9 cellular contexts compared by ENCODE assay signal in the genomic region with DNA sequence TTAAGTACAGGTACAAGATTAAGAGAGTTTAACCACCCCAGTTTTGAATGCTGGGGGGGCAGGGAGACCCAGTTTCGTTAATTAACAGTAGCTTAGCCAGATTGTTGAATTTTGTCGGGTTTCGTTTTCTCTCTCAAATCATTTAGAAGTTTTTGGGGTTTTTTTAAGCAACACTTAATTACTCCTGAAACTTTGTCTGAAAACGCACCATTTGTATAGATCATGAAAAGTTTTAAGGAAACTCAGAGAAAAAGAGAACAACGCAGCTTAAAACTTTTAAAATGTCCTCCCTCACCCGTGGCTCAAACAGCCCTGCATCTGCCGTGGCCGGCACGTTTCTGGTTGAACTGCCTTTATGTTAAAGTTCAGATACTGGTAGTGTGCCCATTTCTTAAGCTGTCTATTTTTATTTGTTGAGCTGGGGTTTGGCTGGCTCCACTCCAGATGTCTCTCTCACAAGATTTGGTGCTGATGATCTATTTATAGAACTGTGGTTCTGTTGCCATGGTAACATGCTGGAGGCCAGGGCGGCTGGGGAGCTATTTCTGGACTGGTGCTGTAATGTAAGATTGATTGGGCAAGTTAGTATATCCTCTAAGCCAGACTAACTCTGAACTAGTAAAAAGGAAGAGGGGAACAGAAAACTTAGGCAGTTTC. TPM values are rescaled to one million over a fixed set of nuclear protein-coding genes. Genes with fewer than 3 reads are reported as not detected.
DNase-seq lines count a peak whose midpoint lies in the region; ATAC-seq, FAIRE-seq and TF ChIP-seq lines count a peak whose summit lies in the region.
"Had no signal": no experiment of that assay in that cellular context is flagged by ENCODE, and none has a peak within 500 bp of the region (broad histone marks: within the 10 kb centered on the region; RNA-seq: fewer than 3 reads in every experiment).

No MANE protein-coding gene starts in this region.

- H4K20me1 ChIP-seq in HCT116 (ENCODE audit: insufficient read depth) (peaks cover 10% of the 10 kb centered on the region; the same call in 1 of the 2 replicates), K562 (replicated peaks; ENCODE audit: control insufficient read depth, insufficient read depth, low read length) (peaks cover 6% of the 10 kb centered on the region; the same call in 1 of the 2 replicates), hepatocyte (ENCODE audit: insufficient read depth, poor library complexity, severe bottlenecking) (peaks cover 44% of the 10 kb centered on the region)

- ATAC-seq in HCT116 (peak; percentile 42; the same call in 1 of the 2 replicates), K562 (peak; percentile 59)

- H3K4me3 ChIP-seq in HCT116 (replicated peaks in 1 of 2; ENCODE audit: low read depth in 1 of 2, low read length in 2 of 2), result no peak overlapping the region
- no peak overlapping the region for H3K4me3 ChIP-seq in MG63
- H3K4me3 ChIP-seq in K562, result no peak overlapping the region
- H3K4me3 ChIP-seq in hepatocyte, result no peak overlapping the region
- peak overlapping the region in 2 of 4 donors; percentile 19 to 24 for H3K4me3 ChIP-seq in sigmoid colon

- CTCF ChIA-PET in HCT116 (lab: Charles Lee) (no interaction called here), K562 (lab: Yijun Ruan, JAX; ENCODE audit: low intra/inter-chr PET ratio) (no interaction called here)

- POLR2A ChIA-PET in HCT116 (lab: Charles Lee), result interaction anchor here (1.0 kb wide), 1 partner anchor 10 kb away, joined by 4 read pairs; no protein-coding TSS in a partner anchor
- POLR2A ChIA-PET in K562 (lab: Yijun Ruan, JAX), result interaction anchor here (0.5 to 2.0 kb wide), 4 partner anchors 9 to 484 kb away, joined by 4 to 9 read pairs (median 6); no protein-coding TSS in a partner anchor

- H2AFZ ChIP-seq in HCT116 (ENCODE audit: low read depth, low read length, poor library complexity, severe bottlenecking) (no peak overlapping the region), K562 (ENCODE audit: low read depth, low read length) (no peak overlapping the region), hepatocyte (no peak overlapping the region)

- TF ChIP-seq CTCF in HCT116 (IDR thresholded peaks at IDR 0.05 in 2 of 3, conservative IDR thresholded peaks at IDR 0.05 in 1 of 3; ENCODE audit: borderline replicate concordance in 1 of 3, insufficient read depth in 1 of 3, low read depth in 2 of 3, low read length in 2 of 3) (no peak), K562 (IDR thresholded peaks at IDR 0.05 in 2 of 3, conservative IDR thresholded peaks at IDR 0.05 in 1 of 3; ENCODE audit: insufficient read depth in 2 of 3, low read depth in 1 of 3, low read length in 3 of 3) (no peak), hepatocyte (IDR thresholded peaks at IDR 0.05; ENCODE audit: poor library complexity) (no peak), sigmoid colon (IDR thresholded peaks at IDR 0.05) (no peak)

- intact Hi-C loops in HCT116 (cut with micrococcal nuclease) (loop anchor here (10.0 kb wide), 1 partner anchor 77 kb away; the partner anchor contains the start of gene NELFCD), K562 (cut with micrococcal nuclease) (no loop called here), sigmoid colon (cut with DNase I) (loop anchor here (2.0 to 5.0 kb wide), 2 partner anchors 55 to 73 kb away; partner anchors contain the start of gene NELFCD)

- DNase-seq in DMS53 (lab: John Stamatoyannopoulos, UW) (peak; percentile 64), DMS53 treated with DMSO at 0.1 percent for 48 hours (lab: John Stamatoyannopoulos, UW; ENCODE audit: unreplicated experiment) (no peak), HCT116 (ENCODE audit: low read depth, low spot score) (no peak), MG63 (peak; percentile 85), SKM-1 treated with dmso at 0.1 percent for 144 hours (lab: John Stamatoyannopoulos, UW; ENCODE audit: unreplicated experiment) (peak; percentile 99), K562 (ENCODE audit: extremely low read depth in 1 of 4, low spot score in 3 of 4) (peak; percentile 51 to 88 (median 68)), hepatocyte (ENCODE audit: low spot score) (peak; percentile 94), sigmoid colon (peak; percentile 97)

- TF ChIP-seq RAD21 in HCT116 (IDR thresholded peaks at IDR 0.05; ENCODE audit: low read depth) (no peak), K562 (CRISPR knock-in tag; conservative IDR thresholded peaks at IDR 0.05 in 1 of 2, IDR thresholded peaks at IDR 0.05 in 1 of 2) (no peak)

- H3K36me3 ChIP-seq in HCT116 (ENCODE audit: control insufficient read depth in 1 of 2, insufficient read depth in 2 of 2, low read length in 2 of 2) (peaks cover 61 to 78% of the 10 kb centered on the region in 2 experiments), MG63 (peaks cover 91% of the 10 kb centered on the region), K562 (ENCODE audit: control insufficient read depth, insufficient read depth, low read length) (peaks cover 85% of the 10 kb centered on the region), hepatocyte (replicated peaks; ENCODE audit: insufficient read depth, low read depth) (peaks cover 16% of the 10 kb centered on the region), sigmoid colon (peaks cover 23 to 79% (median 52%) of the 10 kb centered on the region in 4 donors)

- RAD21 ChIA-PET in HCT116 (lab: Charles Lee; ENCODE audit: low non-redundant PET in 1 of 2, low total read pairs in 2 of 2, uncharacterized antibody in 2 of 2, unreplicated experiment in 2 of 2), result no interaction called here

- H3K9me2 ChIP-seq in HCT116 (ENCODE audit: insufficient read depth), result no peaks in the 10 kb centered on the region
- no peaks in the 10 kb centered on the region for H3K9me2 ChIP-seq in hepatocyte (replicated peaks; ENCODE audit: insufficient read depth)

- H3K9me1 ChIP-seq in K562 (ENCODE audit: control insufficient read depth, insufficient read depth, low read length), result no peaks in the 10 kb centered on the region

- TF ChIP-seq EP300 in K562 (IDR thresholded peaks at IDR 0.05; ENCODE audit: low read length) (0 out of 2 replicates have a peak, but pooled peaks have one; percentile 25), sigmoid colon (IDR thresholded peaks at IDR 0.05) (peak in 2 of 4 donors; percentile 60 to 78)

- H3K9me3 ChIP-seq in HCT116 (ENCODE audit: control insufficient read depth in 1 of 2, insufficient read depth in 1 of 2, low read depth in 1 of 2, low read length in 2 of 2), result no peaks in the 10 kb centered on the region
- H3K9me3 ChIP-seq in MG63, result no peaks in the 10 kb centered on the region
- H3K9me3 ChIP-seq in K562 (replicated peaks; ENCODE audit: control insufficient read depth, insufficient read depth, low read depth, low read length), result no peaks in the 10 kb centered on the region
- H3K9me3 ChIP-seq in hepatocyte (ENCODE audit: low read depth), result no peaks in the 10 kb centered on the region
- no peaks in the 10 kb centered on the region for H3K9me3 ChIP-seq in sigmoid colon

- in situ Hi-C loops in K562 (cut with MboI), result no loop called here

- no peaks in the 10 kb centered on the region for H3K27me3 ChIP-seq in HCT116 (ENCODE audit: insufficient read depth, low read length)
- H3K27me3 ChIP-seq in MG63, result no peaks in the 10 kb centered on the region
- H3K27me3 ChIP-seq in K562 (ENCODE audit: control insufficient read depth in 2 of 2, insufficient read depth in 2 of 2, low read length in 2 of 2), result no peaks in the 10 kb centered on the region; a peak in 1 of 5 replicates
- no peaks in the 10 kb centered on the region for H3K27me3 ChIP-seq in hepatocyte
- no peaks in the 10 kb centered on the region for H3K27me3 ChIP-seq in sigmoid colon

- H3K27ac ChIP-seq in HCT116 (ENCODE audit: low read depth, low read length) (peak overlapping the region; percentile 29; the same call in 1 of the 2 replicates), K562 (ENCODE audit: extremely low read depth, low read depth, low read length) (peak overlapping the region; percentile 44; the same call in 1 of the 3 replicates), hepatocyte (peak overlapping the region; percentile 76), sigmoid colon (peak overlapping the region; percentile 72 to 82 (median 79))

- no peak overlapping the region for H3K9ac ChIP-seq in HCT116 (ENCODE audit: low read length)
- H3K9ac ChIP-seq in K562 (ENCODE audit: insufficient read depth in 1 of 2, low read depth in 2 of 2, low read length in 2 of 2), result 0 out of 4 replicates have a peak overlapping the region, but pooled peaks of 1 of the 2 experiments have one; percentile 15

- no peak for TF ChIP-seq POLR2A in HCT116 (IDR thresholded peaks at IDR 0.05; ENCODE audit: borderline replicate concordance, extremely low read depth, insufficient read depth, insufficient read length)
- no peak for TF ChIP-seq POLR2A in K562 (conservative IDR thresholded peaks at IDR 0.05)
- no peak for TF ChIP-seq POLR2A in sigmoid colon (IDR thresholded peaks at IDR 0.05)

- peak; percentile 78 for FAIRE-seq in K562 (lab: Jason Lieb, UNC)
- FAIRE-seq: A204.1 had no signal

- H3K79me2 ChIP-seq in HCT116 (ENCODE audit: insufficient read depth, low read length) (peaks cover 40% of the 10 kb centered on the region), K562 (ENCODE audit: control insufficient read depth, insufficient read depth, low read length) (0 out of 3 replicates have a peak, but pooled peaks cover 3% of the 10 kb centered on the region), hepatocyte (peaks cover 49% of the 10 kb centered on the region)

- BruUV-seq in HCT116 (replicated peaks; lab: Mats Ljungman, UMichigan), result no TSS peak
- no TSS peak for BruUV-seq in K562 (replicated peaks; lab: Mats Ljungman, UMichigan)

- peaks cover 18 to 20% of the 10 kb centered on the region in 2 experiments for H3K4me1 ChIP-seq in HCT116 (ENCODE audit: control insufficient read depth in 1 of 2, insufficient read depth in 2 of 2, low read length in 2 of 2)
- H3K4me1 ChIP-seq in K562 (replicated peaks in 1 of 2; ENCODE audit: control insufficient read depth in 2 of 2, insufficient read depth in 2 of 2, low read length in 2 of 2), result peaks cover 5 to 19% of the 10 kb centered on the region in 2 experiments; a peak in 4 of 5 replicates
- peaks cover 18% of the 10 kb centered on the region for H3K4me1 ChIP-seq in hepatocyte (ENCODE audit: insufficient read depth)
- H3K4me1 ChIP-seq in sigmoid colon, result peaks cover 0 to 48% (median 36%) of the 10 kb centered on the region in 4 donors

- WGBS in K562 (ENCODE audit: insufficient coverage, low coverage, missing lambda C conversion rate), result 45% methylated on average over 10 of the region's 10 CpGs
- 46% methylated on average over 10 of the region's 10 CpGs for whole genome bisulfite sequencing in hepatocyte (ENCODE audit: low lambda C conversion rate, missing lambda C conversion rate)
- WGBS in sigmoid colon, 2 donors, result 16 to 29% methylated on average over 10 of the region's 10 CpGs

- H3K4me2 ChIP-seq in HCT116 (ENCODE audit: low read length), result peak overlapping the region; percentile 49
- H3K4me2 ChIP-seq in K562 (ENCODE audit: insufficient read depth, low read length), result 0 out of 2 replicates have a peak overlapping the region, but pooled peaks have one; percentile 45
- peak overlapping the region; percentile 46 for H3K4me2 ChIP-seq in hepatocyte

RNA-seq across cellular contexts. Expression of gene GNAS, which starts 55.1 kb away (rescaled TPM):
- total RNA-seq in HCT116 (2021; ENCODE audit: unreplicated experiment) (699 TPM), K562 (2014; rRNA removed) (266 and 294 TPM in 2 replicates), K562 (2014; rRNA removed; fragmentation: Illumina TruSeq; extraction: Trizol) (212 and 224 TPM in 2 replicates), K562 (2015; rRNA removed; fragmentation: Illumina TruSeq; extraction: Trizol) (216 and 220 TPM in 2 replicates), K562 (2021) (422 and 439 TPM in 2 replicates), hepatocyte (841 and 897 TPM in 2 replicates), sigmoid colon (100 to 1,000 TPM; 449 to 808 (median 513) TPM)
- polyA plus RNA-seq in HCT116 (2012), result 1,231 and 1,638 TPM in 2 replicates
- total RNA-seq in MG63 (2014; rRNA removed; shearing (Covaris generic); ENCODE audit: low replicate concordance), result 494 and 560 TPM in 2 replicates
- total RNA-seq in K562 (2011; cell fraction: chromatin; rRNA removed; ENCODE audit: low replicate concordance), result 217 and 324 TPM in 2 replicates
- 221 and 239 TPM in 2 replicates for total RNA-seq in K562 (2011; cell fraction: nucleolus; rRNA removed)
- 270 and 367 TPM in 2 replicates for total RNA-seq in K562 (2011; cell fraction: nucleoplasm; rRNA removed)
- polyA plus RNA-seq in K562 (2011; rRNA removed) (321 and 329 TPM in 2 replicates), K562 (2014; fragmentation: Illumina TruSeq; extraction: Trizol) (648 and 649 TPM in 2 replicates), K562 (2014; fragmentation: Nextera tagmentation; extraction: Ambion mirVana) (100 to 1,000 TPM; 128 to 129 TPM), K562 (2014; rRNA removed) (343 and 398 TPM in 2 replicates), hepatocyte (1,649 and 1,702 TPM in 2 replicates), sigmoid colon (100 to 1,000 TPM; 535 to 680 (median 633) TPM)
- polyA plus RNA-seq in K562 (2011; cell fraction: cytosol; rRNA removed), result 659 and 699 TPM in 2 replicates
- 480 and 564 TPM in 2 replicates for polyA plus RNA-seq in K562 (2011; cell fraction: nucleus; rRNA removed)
- 497 and 536 TPM in 2 replicates for polyA plus RNA-seq in K562 (2012)
- 360 and 482 TPM in 2 replicates for polyA minus RNA-seq in K562 (2011; rRNA and poly(A)+ RNA removed)
- 377 and 397 TPM in 2 replicates for polyA minus RNA-seq in K562 (2011; cell fraction: cytosol; rRNA and poly(A)+ RNA removed)
- polyA minus RNA-seq in K562 (2011; cell fraction: nucleus; rRNA and poly(A)+ RNA removed), result 103 and 150 TPM in 2 replicates

RNA-seq across cellular contexts. Expression of gene GNAS-AS1, which starts 56.9 kb away (rescaled TPM):
- total RNA-seq in HCT116 (2021; ENCODE audit: unreplicated experiment) (not detected), K562 (2014; rRNA removed) (0.73 and 2.5 TPM in 2 replicates), K562 (2014; rRNA removed; fragmentation: Illumina TruSeq; extraction: Trizol) (0.25 and 0.45 TPM in 2 replicates), K562 (2015; rRNA removed; fragmentation: Illumina TruSeq; extraction: Trizol) (0.64 and 0.69 TPM in 2 replicates), K562 (2021) (1.2 and 1.3 TPM in 2 replicates), hepatocyte (0.16 TPM in 1 of 2 replicates, not detected in the other), sigmoid colon (under 1 TPM in 2 of 4 donors, not detected in 2; 0.33 to 0.36 TPM)
- polyA plus RNA-seq in HCT116 (2012), result not detected in 2 replicates
- 1.1 and 1.7 TPM in 2 replicates for total RNA-seq in MG63 (2014; rRNA removed; shearing (Covaris generic); ENCODE audit: low replicate concordance)
- 0.42 and 1.3 TPM in 2 replicates for total RNA-seq in K562 (2011; cell fraction: chromatin; rRNA removed; ENCODE audit: low replicate concordance)
- total RNA-seq in K562 (2011; cell fraction: nucleolus; rRNA removed), result 0.50 and 0.79 TPM in 2 replicates
- total RNA-seq in K562 (2011; cell fraction: nucleoplasm; rRNA removed), result 0.92 and 1.1 TPM in 2 replicates
- polyA plus RNA-seq in K562 (2011; rRNA removed) (0.07 TPM in 2 replicates), K562 (2014; fragmentation: Illumina TruSeq; extraction: Trizol) (0.21 and 0.90 TPM in 2 replicates), K562 (2014; fragmentation: Nextera tagmentation; extraction: Ambion mirVana) (under 1 TPM; 0.04 to 0.14 TPM), K562 (2014; rRNA removed) (1.0 and 1.8 TPM in 2 replicates), hepatocyte (0.97 and 0.98 TPM in 2 replicates), sigmoid colon (under 1 TPM in 1 of 3 donors, not detected in 2; 0.69 TPM)
- polyA plus RNA-seq in K562 (2011; cell fraction: cytosol; rRNA removed), result not detected in 2 replicates
- polyA plus RNA-seq in K562 (2011; cell fraction: nucleus; rRNA removed), result 0.22 and 0.37 TPM in 2 replicates
- 0.91 and 1.0 TPM in 2 replicates for polyA plus RNA-seq in K562 (2012)
- polyA minus RNA-seq in K562 (2011; rRNA and poly(A)+ RNA removed), result not detected in 2 replicates
- polyA minus RNA-seq in K562 (2011; cell fraction: cytosol; rRNA and poly(A)+ RNA removed), result not detected in 2 replicates
- polyA minus RNA-seq in K562 (2011; cell fraction: nucleus; rRNA and poly(A)+ RNA removed), result not detected in 2 replicates

Comparison
In these comparisons a context has a peak if more than half of its experiments do, and no peak if none do; other contexts are left out.
1. DNase-seq: peak in DMS53 (single experiment), MG63 (single experiment), SKM-1 treated with dmso at 0.1 percent for 144 hours (single experiment), K562 (4 of 4), hepatocyte (single experiment) and sigmoid colon (single experiment); none in DMS53 treated with DMSO at 0.1 percent for 48 hours (single experiment) and HCT116 (single experiment).
2. H3K27ac ChIP-seq: peak in every context shown above with its lines; median percentile 79 in sigmoid colon; 76 in hepatocyte; 44 in K562; 29 in HCT116.
3. Peak in every context shown above with its lines, with median percentiles within 50 percentile points of each other: H3K4me2 ChIP-seq.